12 cellular contexts compared by ENCODE assay signal in the genomic region with DNA sequence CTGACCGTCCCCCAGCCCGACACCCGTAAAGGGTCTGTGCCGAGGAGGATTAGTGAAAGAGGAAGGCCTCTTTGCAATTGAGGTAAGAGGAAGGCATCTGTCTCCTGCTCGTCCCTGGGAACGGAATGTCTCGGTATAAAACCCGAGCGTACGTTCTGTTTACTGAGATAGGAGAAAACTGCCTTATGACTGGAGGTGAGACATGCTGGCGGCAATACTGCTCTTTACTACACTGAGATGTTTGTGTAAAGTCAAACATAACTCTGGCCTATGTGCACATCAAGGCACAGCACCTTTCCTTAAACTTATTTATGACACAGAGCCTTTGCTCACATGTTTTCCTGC. TPM values are rescaled to one million over a fixed set of nuclear protein-coding genes. Genes with fewer than 3 reads are reported as not detected.
DNase-seq lines count a peak whose midpoint lies in the region; ATAC-seq, FAIRE-seq and TF ChIP-seq lines count a peak whose summit lies in the region.
"Not testable (repeated sequence)": the region's sequence is repeated elsewhere in the genome, so short reads cannot be mapped to it uniquely, and the experiment has no call there.
"Had no signal": no experiment of that assay in that cellular context is flagged by ENCODE, and none has a peak within 500 bp of the region (broad histone marks: within the 10 kb centered on the region; RNA-seq: fewer than 3 reads in every experiment).

No MANE protein-coding gene starts in this region.

- not testable (repeated sequence) for H3K4me3 Mint-ChIP-seq in nephron

- H3K9me3 ChIP-seq in A549; colonic mucosa; hepatocyte (ENCODE audit: low read depth); prostate gland: not testable (repeated sequence)

- H3K79me2 ChIP-seq in hepatocyte = not testable (repeated sequence)

- TF ChIP-seq POLR2A in A549 (IDR thresholded peaks at IDR 0.05; ENCODE audit: low read length); prostate gland (IDR thresholded peaks at IDR 0.05): not testable (repeated sequence)

- not testable (repeated sequence) for TF ChIP-seq CTCF in A549 (IDR thresholded peaks at IDR 0.05); colonic mucosa (IDR thresholded peaks at IDR 0.05); hepatocyte (IDR thresholded peaks at IDR 0.05; ENCODE audit: poor library complexity); nephron (IDR thresholded peaks at IDR 0.05; ENCODE audit: unreplicated experiment in 3 of 3); prostate gland (IDR thresholded peaks at IDR 0.05)

- H3K9ac ChIP-seq in colonic mucosa (ENCODE audit: low read depth in 2 of 2, low read length in 2 of 2) = not testable (repeated sequence)

- peak overlapping the region; percentile 41 for H3K4me2 ChIP-seq in A549
- peak overlapping the region; percentile 59 for H3K4me2 ChIP-seq in hepatocyte

- H3K9me3 Mint-ChIP-seq in nephron = not testable (repeated sequence)

- H3K27ac ChIP-seq in A549 (peak overlapping the region; percentile 54 to 63; a peak in 3 of 6 replicates), colonic mucosa (peak overlapping the region; percentile 55), hepatocyte (peak overlapping the region; percentile 94), prostate gland (peak overlapping the region; percentile 82 to 94)

- not testable (repeated sequence) for H3K4me1 Mint-ChIP-seq in nephron

- not testable (repeated sequence) for TF ChIP-seq RAD21 in A549 (conservative IDR thresholded peaks at IDR 0.05 in 1 of 2, IDR thresholded peaks at IDR 0.05 in 1 of 2)

- H3K27me3 Mint-ChIP-seq in nephron (ENCODE audit: low read depth) = peaks cover 15% of the 10 kb centered on the region

- peak overlapping the region; percentile 19 for H2AFZ ChIP-seq in hepatocyte

- H3K27ac Mint-ChIP-seq in nephron = peak overlapping the region; percentile 47 to 89 (median 87)

- H3K4me3 ChIP-seq in A549, colonic mucosa, hepatocyte, prostate gland: not testable (repeated sequence)

- not testable (repeated sequence) for H3K27me3 ChIP-seq in colonic mucosa; hepatocyte; prostate gland (replicated peaks; ENCODE audit: insufficient read depth)

- intact Hi-C loops in colonic mucosa (cut with DNase I); prostate gland (cut with DNase I): not testable (repeated sequence)

- not testable (repeated sequence) for ATAC-seq in A549

- CTCF ChIA-PET in A549 (lab: Yijun Ruan, JAX) = interaction anchor here (4.9 kb wide), 1 partner anchor 14 kb away, joined by 71 read pairs; no protein-coding TSS in a partner anchor

- not testable (repeated sequence) for DNase-seq in A549 (ENCODE audit: low read depth in 1 of 2, low spot score in 1 of 2)
- DNase-seq in DMS53 treated with DMSO at 0.1 percent for 48 hours (lab: John Stamatoyannopoulos, UW; ENCODE audit: unreplicated experiment) (peak; percentile 37), NCI-H82 (lab: John Stamatoyannopoulos, UW) (peak; percentile 51), colonic mucosa (peak; percentile 31), hepatocyte (ENCODE audit: low spot score) (peak; percentile 54), prostate gland (ENCODE audit: low spot score) (peak; percentile 88)

- not testable (repeated sequence) for H3K36me3 Mint-ChIP-seq in nephron (ENCODE audit: low read depth)

- POLR2A ChIA-PET in A549 (lab: Yijun Ruan, JAX) = not testable (repeated sequence)

- TF ChIP-seq EP300 in A549 (IDR thresholded peaks at IDR 0.05) = not testable (repeated sequence)

- H3K9me2 ChIP-seq in hepatocyte (replicated peaks; ENCODE audit: insufficient read depth) = not testable (repeated sequence)

- WGBS in A549 (ENCODE audit: missing lambda C conversion rate) = 67% methylated on average over 11 of the region's 11 CpGs
- 25% methylated on average over 11 of the region's 11 CpGs for WGBS in hepatocyte (ENCODE audit: low lambda C conversion rate, missing lambda C conversion rate)
- 23% methylated on average over 11 of the region's 11 CpGs for WGBS in prostate gland

- H3K4me1 ChIP-seq in A549 = peaks cover 15% of the 10 kb centered on the region
- not testable (repeated sequence) for H3K4me1 ChIP-seq in colonic mucosa; prostate gland (replicated peaks)
- peaks cover 21% of the 10 kb centered on the region for H3K4me1 ChIP-seq in hepatocyte (ENCODE audit: insufficient read depth)

- H4K20me1 ChIP-seq in hepatocyte (ENCODE audit: insufficient read depth, poor library complexity, severe bottlenecking) = not testable (repeated sequence)

- H3K36me3 ChIP-seq in colonic mucosa; hepatocyte (replicated peaks; ENCODE audit: insufficient read depth, low read depth); prostate gland: not testable (repeated sequence)

- FAIRE-seq in A549 (lab: Jason Lieb, UNC) = not testable (repeated sequence)

RNA-seq across cellular contexts. Expression of gene SLC2A7, which starts 24.0 kb away (rescaled TPM):
- not detected in 2 replicates for polyA plus RNA-seq in A549 (2011; rRNA removed)
- polyA plus RNA-seq in A549 (2012; cell fraction: cytosol; rRNA removed) = 0.03 TPM in 1 of 2 replicates, not detected in the other
- not detected in 2 replicates for polyA plus RNA-seq in A549 (2012; cell fraction: nucleus; rRNA removed)
- 0.05 TPM in 2 of 3 replicates, not detected in the other for polyA plus RNA-seq in A549 (2017; fragmentation: RNase III; extraction: RNeasy Plus Mini Kit Qiagen cat#74134 plus additional on column Dnase treatment)
- polyA minus RNA-seq in A549 (2011; rRNA and poly(A)+ RNA removed) = not detected in 2 replicates
- not detected for total RNA-seq in colonic mucosa
- total RNA-seq in hepatocyte = 0.16 and 0.27 TPM in 2 replicates
- polyA plus RNA-seq in hepatocyte = 0.13 and 0.40 TPM in 2 replicates
- not detected for total RNA-seq in prostate gland
- total RNA-seq: A172; CD4-positive, alpha-beta T cell; G401; GM12878; H9 had no signal
- polyA plus RNA-seq: GM12878 had no signal

RNA-seq across cellular contexts. Expression of gene CA6, which starts 56.5 kb away (rescaled TPM):
- not detected in 2 replicates for polyA plus RNA-seq in A549 (2011; rRNA removed)
- polyA plus RNA-seq in A549 (2012; cell fraction: cytosol; rRNA removed) = not detected in 2 replicates
- not detected in 2 replicates for polyA plus RNA-seq in A549 (2012; cell fraction: nucleus; rRNA removed)
- not detected in 3 replicates for polyA plus RNA-seq in A549 (2017; fragmentation: RNase III; extraction: RNeasy Plus Mini Kit Qiagen cat#74134 plus additional on column Dnase treatment)
- not detected in 2 replicates for polyA minus RNA-seq in A549 (2011; rRNA and poly(A)+ RNA removed)
- not detected for total RNA-seq in colonic mucosa
- total RNA-seq in hepatocyte = not detected in 2 replicates
- polyA plus RNA-seq in hepatocyte = not detected in 2 replicates
- not detected for total RNA-seq in prostate gland
- total RNA-seq: A172, G401, GM12878, H9 had no signal
- polyA plus RNA-seq: GM12878 had no signal
